ENCODE assay signal across 20 cellular contexts in genomic region chr17:76466775-76467130, GRCh38. TPM values are rescaled to one million over a fixed set of nuclear protein-coding genes. Genes with fewer than 3 reads are reported as not detected.
"Had no signal": no experiment of that assay in that cellular context is flagged by ENCODE, and none has a peak within 500 bp of the region (broad histone marks: within the 10 kb centered on the region; RNA-seq: fewer than 3 reads in every experiment).

No MANE protein-coding gene starts in this region.

- H3K4me2 ChIP-seq: smooth muscle cell had no signal

- H3K4me3 ChIP-seq: cardiac muscle cell, dorsolateral prefrontal cortex, ovary, psoas muscle, smooth muscle cell, thoracic aorta, upper lobe of right lung had no signal

- H3K4me1 ChIP-seq: foreskin keratinocyte, psoas muscle had no signal

- ATAC-seq: foreskin keratinocyte had no signal

- H3K36me3 ChIP-seq: cardiac muscle cell, ovary, thoracic aorta had no signal

- H3K27ac ChIP-seq: cardiac muscle cell, epithelial cell of prostate, foreskin keratinocyte, ovary, psoas muscle, thoracic aorta, upper lobe of right lung had no signal

- H3K27me3 ChIP-seq: cardiac muscle cell, dorsolateral prefrontal cortex, ovary, upper lobe of right lung had no signal

- DNase-seq: activated CD4-positive, alpha-beta T cell treated with anti-CD3 and anti-CD28 coated beads, Interleukin-2, amount 10 ng/mL, durations not matched to agents 24 days and 14 days; activated naive CD4-positive, alpha-beta T cell treated with Interleukin-2 at 50 U/mL for 16 hours; activated naive CD8-positive, alpha-beta T cell treated with anti-CD3 and anti-CD28 coated beads, Interleukin-2, amount 10 ng/mL, durations not matched to agents 7 days and 5 days; activated T-cell treated with anti-CD3 and anti-CD28 coated beads, Interleukin-2, amount 50 U/mL, for 1 hour; dorsolateral prefrontal cortex; endodermal cell; foreskin keratinocyte; mammary epithelial cell; ovary; stimulated activated CD4-positive, alpha-beta T cell treated with anti-CD3 and anti-CD28 coated beads, Interleukin-4, amount 100 ng/mL, for 1 hour; upper lobe of right lung had no signal

- H3K9me3 ChIP-seq: ovary, psoas muscle, thoracic aorta, upper lobe of right lung had no signal

RNA-seq across cellular contexts. Expression of gene AANAT, which starts 0.7 kb away (rescaled TPM):
- total RNA-seq: activated CD4-positive, alpha-beta T cell treated with anti-CD3 and anti-CD28 coated beads, Interleukin-2, amount 10 ng/mL, durations not matched to agents 24 days and 14 days; activated naive CD8-positive, alpha-beta T cell treated with anti-CD3 and anti-CD28 coated beads, Interleukin-2, amount 10 ng/mL, durations not matched to agents 7 days and 5 days; endodermal cell; fibroblast of lung; foreskin keratinocyte; mammary epithelial cell; mononuclear cell; neural crest cell; ovary; psoas muscle; sciatic nerve; smooth muscle cell; thoracic aorta; upper lobe of right lung had no signal
